27 cellular contexts compared by ENCODE assay signal in genomic region chr1:220207406-220207805, GRCh38.
"Had no signal": no experiment of that assay in that cellular context is flagged by ENCODE, and none has a peak within 500 bp of the region (broad histone marks: within the 10 kb centered on the region; RNA-seq: fewer than 3 reads in every experiment).

No MANE protein-coding gene starts in this region.

- H3K4me3 Mint-ChIP-seq: activated CD4-positive, alpha-beta T cell treated with anti-CD3 and anti-CD28 coated beads for 36 hours; activated CD8-positive, alpha-beta memory T cell treated with anti-CD3 and anti-CD28 coated beads, Interleukin-2, amount 10 ng/mL, durations not matched to agents 7 days and 5 days; activated CD8-positive, alpha-beta T cell treated with anti-CD3 and anti-CD28 coated beads, Interleukin-2, amount 10 ng/mL, durations not matched to agents 7 days and 5 days; activated naive CD4-positive, alpha-beta T cell treated with anti-CD3 and anti-CD28 coated beads, Interleukin-2, amount 10 ng/mL, durations not matched to agents 7 days and 5 days; activated naive CD8-positive, alpha-beta T cell treated with anti-CD3 and anti-CD28 coated beads, Interleukin-2, amount 10 ng/mL, durations not matched to agents 7 days and 5 days; dendritic cell treated with granulocyte-macrophage colony-stimulating factor and Interleukin-4, amounts not matched to agents 40 ng/mL and 50 ng/mL, for 4 days; naive thymus-derived CD4-positive, alpha-beta T cell; neural progenitor cell; T-helper 2 cell treated with Interferon-gamma antibody and Interleukin-4, amounts not matched to agents 5 μg/mL and 100 μg/mL, for 36 hours had no signal

- H3K4me1 Mint-ChIP-seq: activated CD8-positive, alpha-beta memory T cell treated with anti-CD3 and anti-CD28 coated beads, Interleukin-2, amount 10 ng/mL, durations not matched to agents 7 days and 5 days; activated naive CD4-positive, alpha-beta T cell treated with anti-CD3 and anti-CD28 coated beads, Interleukin-2, amount 10 ng/mL, durations not matched to agents 7 days and 5 days; activated naive CD8-positive, alpha-beta T cell treated with anti-CD3 and anti-CD28 coated beads, Interleukin-2, amount 10 ng/mL, durations not matched to agents 7 days and 5 days; naive thymus-derived CD4-positive, alpha-beta T cell had no signal

- H2AFZ ChIP-seq: neural progenitor cell, parathyroid adenoma had no signal

- H3K79me2 ChIP-seq: parathyroid adenoma had no signal

- H3K27me3 Mint-ChIP-seq: activated CD4-positive, alpha-beta T cell treated with anti-CD3 and anti-CD28 coated beads for 36 hours; activated CD8-positive, alpha-beta memory T cell treated with anti-CD3 and anti-CD28 coated beads, Interleukin-2, amount 10 ng/mL, durations not matched to agents 7 days and 5 days; activated naive CD4-positive, alpha-beta T cell treated with anti-CD3 and anti-CD28 coated beads, Interleukin-2, amount 10 ng/mL, durations not matched to agents 7 days and 5 days; activated naive CD8-positive, alpha-beta T cell treated with anti-CD3 and anti-CD28 coated beads, Interleukin-2, amount 10 ng/mL, durations not matched to agents 7 days and 5 days; dendritic cell treated with granulocyte-macrophage colony-stimulating factor and Interleukin-4, amounts not matched to agents 40 ng/mL and 50 ng/mL, for 4 days; naive thymus-derived CD4-positive, alpha-beta T cell had no signal

- H3K4me1 ChIP-seq: ascending aorta, esophagus muscularis mucosa, foreskin keratinocyte, neural progenitor cell, parathyroid adenoma, right atrium auricular region, spleen, transverse colon had no signal

- H3K9me3 Mint-ChIP-seq: activated naive CD4-positive, alpha-beta T cell treated with anti-CD3 and anti-CD28 coated beads, Interleukin-2, amount 10 ng/mL, durations not matched to agents 7 days and 5 days; activated naive CD8-positive, alpha-beta T cell treated with anti-CD3 and anti-CD28 coated beads, Interleukin-2, amount 10 ng/mL, durations not matched to agents 7 days and 5 days; dendritic cell treated with granulocyte-macrophage colony-stimulating factor and Interleukin-4, amounts not matched to agents 40 ng/mL and 50 ng/mL, for 4 days; neural progenitor cell had no signal

- H3K27ac ChIP-seq: ascending aorta, brain microvascular endothelial cell, esophagus muscularis mucosa, foreskin keratinocyte, neural progenitor cell, parathyroid adenoma, right atrium auricular region, spleen, transverse colon had no signal

- H3K27me3 ChIP-seq: ascending aorta, brain microvascular endothelial cell, esophagus muscularis mucosa, foreskin keratinocyte, neural progenitor cell, right atrium auricular region, spleen, transverse colon had no signal

- DNase-seq: activated CD4-positive, alpha-beta T cell treated with anti-CD3 and anti-CD28 coated beads for 36 hours; activated CD4-positive, CD25-positive, alpha-beta regulatory T cell; activated CD8-positive, alpha-beta memory T cell treated with anti-CD3 and anti-CD28 coated beads, Interleukin-2, amount 10 ng/mL, durations not matched to agents 7 days and 5 days; activated CD8-positive, alpha-beta T cell treated with anti-CD3 and anti-CD28 coated beads, Interleukin-2, amount 10 ng/mL, durations not matched to agents 7 days and 5 days; activated gamma-delta T cell; activated naive CD4-positive, alpha-beta T cell treated with anti-CD3 and anti-CD28 coated beads, Interleukin-2, amount 10 ng/mL, durations not matched to agents 7 days and 5 days; activated naive CD8-positive, alpha-beta T cell treated with anti-CD3 and anti-CD28 coated beads, Interleukin-2, amount 10 ng/mL, durations not matched to agents 7 days and 5 days; brain microvascular endothelial cell; central memory CD4-positive, alpha-beta T cell; foreskin keratinocyte; islet precursor cell; left cardiac atrium; mammary epithelial cell; midbrain; naive thymus-derived CD4-positive, alpha-beta T cell; occipital lobe; spleen; stimulated activated naive CD4-positive, alpha-beta T cell; T-helper 1 cell; transverse colon had no signal

- H3K4me3 ChIP-seq: ascending aorta, esophagus muscularis mucosa, neural progenitor cell, right atrium auricular region, spleen, transverse colon had no signal

- H3K9ac ChIP-seq: neural progenitor cell, parathyroid adenoma had no signal

- H3K27ac Mint-ChIP-seq: activated CD4-positive, alpha-beta T cell treated with anti-CD3 and anti-CD28 coated beads for 36 hours; activated CD8-positive, alpha-beta memory T cell treated with anti-CD3 and anti-CD28 coated beads, Interleukin-2, amount 10 ng/mL, durations not matched to agents 7 days and 5 days; activated CD8-positive, alpha-beta T cell treated with anti-CD3 and anti-CD28 coated beads, Interleukin-2, amount 10 ng/mL, durations not matched to agents 7 days and 5 days; activated naive CD4-positive, alpha-beta T cell treated with anti-CD3 and anti-CD28 coated beads, Interleukin-2, amount 10 ng/mL, durations not matched to agents 7 days and 5 days; activated naive CD8-positive, alpha-beta T cell treated with anti-CD3 and anti-CD28 coated beads, Interleukin-2, amount 10 ng/mL, durations not matched to agents 7 days and 5 days; dendritic cell treated with granulocyte-macrophage colony-stimulating factor and Interleukin-4, amounts not matched to agents 40 ng/mL and 50 ng/mL, for 4 days; neural progenitor cell; T-helper 2 cell treated with Interferon-gamma antibody and Interleukin-4, amounts not matched to agents 5 μg/mL and 100 μg/mL, for 36 hours had no signal

- H3K4me2 ChIP-seq: neural progenitor cell had no signal

- ATAC-seq: activated CD4-positive, alpha-beta T cell treated with anti-CD3 and anti-CD28 coated beads for 36 hours; activated CD8-positive, alpha-beta memory T cell treated with anti-CD3 and anti-CD28 coated beads, Interleukin-2, amount 10 ng/mL, durations not matched to agents 7 days and 5 days; activated CD8-positive, alpha-beta T cell treated with anti-CD3 and anti-CD28 coated beads, Interleukin-2, amount 10 ng/mL, durations not matched to agents 7 days and 5 days; foreskin keratinocyte; left cardiac atrium; naive thymus-derived CD4-positive, alpha-beta T cell had no signal
